In genomic region chr9:18396102-18396728, GRCh38 we compare ENCODE assay signal across 9 cellular contexts.
DNase-seq lines count a peak whose midpoint lies in the region; ATAC-seq, FAIRE-seq and TF ChIP-seq lines count a peak whose summit lies in the region.
"Had no signal": no experiment of that assay in that cellular context is flagged by ENCODE, and none has a peak within 500 bp of the region (broad histone marks: within the 10 kb centered on the region; RNA-seq: fewer than 3 reads in every experiment).

No MANE protein-coding gene starts in this region.

- ATAC-seq in HepG2 = no peak
- no peak for ATAC-seq in GM21619 (IDR thresholded peaks at IDR 0.05; ENCODE audit: unreplicated experiment)

- in situ Hi-C loops in KBM-7 (cut with MboI; ENCODE audit: low pct_unique_long_range_greater_than_20kb, low sequenced_read_pairs) = no loop called here
- in situ Hi-C loops in HepG2 (cut with HindIII; ENCODE audit: extremely low pct_ligation_motif_present, low pct_unique_long_range_greater_than_20kb) = no loop called here

- H3K9ac ChIP-seq in HepG2 (ENCODE audit: insufficient read depth, low read depth, low read length) = no peak overlapping the region

- no peak overlapping the region for H2AFZ ChIP-seq in HepG2 (ENCODE audit: low read length)

- no peaks in the 10 kb centered on the region for H3K79me2 ChIP-seq in HepG2 (ENCODE audit: insufficient read depth, low read length)

- FAIRE-seq in D721Med (lab: Jason Lieb, UNC) = no peak
- FAIRE-seq in TTC549 (lab: Jason Lieb, UNC) = peak; percentile 91
- FAIRE-seq in HepG2 (lab: Jason Lieb, UNC) = no peak

- TF ChIP-seq RAD21 in HepG2 (CRISPR knock-in tag; IDR thresholded peaks at IDR 0.05) = no peak

- H3K4me3 ChIP-seq in HepG2 (replicated peaks in 1 of 3; ENCODE audit: insufficient read depth in 1 of 3, low read depth in 2 of 3, low read length in 3 of 3) (no peak overlapping the region), esophagus muscularis mucosa (no peak overlapping the region)

- H3K27me3 ChIP-seq in HepG2 (ENCODE audit: control insufficient read depth in 1 of 2, insufficient read depth in 2 of 2, low read length in 2 of 2) (no peaks in the 10 kb centered on the region), esophagus muscularis mucosa (no peaks in the 10 kb centered on the region)

- DNase-seq in D721Med (ENCODE audit: insufficient read length, low spot score) (no peak), KBM-7 (peak; percentile 8), HepG2 (ENCODE audit: low spot score) (peak; percentile 1), DMS79 (lab: John Stamatoyannopoulos, UW) (no peak), esophagus muscularis mucosa (ENCODE audit: extremely low spot score) (no peak)
- DNase-seq in activated T-cell treated with anti-CD3 and anti-CD28 coated beads, Interleukin-2, amount 50 U/mL, for 1 hour = no peak
- DNase-seq: amygdala had no signal

- H3K4me1 ChIP-seq in HepG2 (ENCODE audit: insufficient read depth, low read length) (no peaks in the 10 kb centered on the region), esophagus muscularis mucosa (peaks cover 13 to 49% (median 41%) of the 10 kb centered on the region in 4 donors)

- TF ChIP-seq CTCF in D721Med (IDR thresholded peaks at IDR 0.05; ENCODE audit: insufficient read depth, missing control alignments) (peak; percentile 12), HepG2 (CRISPR knock-in tag; IDR thresholded peaks at IDR 0.05) (no peak), esophagus muscularis mucosa (IDR thresholded peaks at IDR 0.05) (peak in 1 of 3 experiments; percentile 5)

- POLR2A ChIA-PET in HepG2 (lab: Yijun Ruan, JAX) = no interaction called here

- CTCF ChIA-PET in HepG2 (lab: Yijun Ruan, JAX; ENCODE audit: low intra/inter-chr PET ratio, low total read pairs) = no interaction called here

- H3K9me3 ChIP-seq in HepG2 (ENCODE audit: low read length) (no peaks in the 10 kb centered on the region), esophagus muscularis mucosa (no peaks in the 10 kb centered on the region)

- intact Hi-C loops in HepG2 (cut with micrococcal nuclease; ENCODE audit: unreplicated experiment) = no loop called here
- intact Hi-C loops in esophagus muscularis mucosa (cut with DNase I) = no loop called here

- H3K27ac ChIP-seq in HepG2 (ENCODE audit: extremely low read length, insufficient read depth, low read length) = no peak overlapping the region
- no peak overlapping the region for H3K27ac ChIP-seq in esophagus muscularis mucosa (replicated peaks in 1 of 4)

- no peak overlapping the region for H3K4me2 ChIP-seq in HepG2 (ENCODE audit: low read depth, low read length)

- TF ChIP-seq POLR2A in HepG2 (IDR thresholded peaks at IDR 0.05; ENCODE audit: insufficient read depth in 1 of 2, low read depth in 2 of 2, low read length in 2 of 2) = no peak
- TF ChIP-seq POLR2A in esophagus muscularis mucosa (IDR thresholded peaks at IDR 0.05; ENCODE audit: low read depth) = no peak

- H4K20me1 ChIP-seq in HepG2 (ENCODE audit: insufficient read depth, low read length) = no peaks in the 10 kb centered on the region

- TF ChIP-seq EP300 in HepG2 (IDR thresholded peaks at IDR 0.05; ENCODE audit: low read depth in 2 of 2, low read length in 2 of 2) (no peak), HepG2 (CRISPR knock-in tag; IDR thresholded peaks at IDR 0.05; ENCODE audit: borderline replicate concordance) (no peak), esophagus muscularis mucosa (IDR thresholded peaks at IDR 0.05) (no peak)

- no TSS peak for BruUV-seq in HepG2 (replicated peaks; lab: Mats Ljungman, UMichigan)

- H3K36me3 ChIP-seq in HepG2 (replicated peaks in 1 of 2; ENCODE audit: control insufficient read depth in 1 of 2, insufficient read depth in 2 of 2, low read length in 2 of 2) (no peaks in the 10 kb centered on the region), esophagus muscularis mucosa (no peaks in the 10 kb centered on the region)

TF ChIP-seq in HepG2, 621 proteins besides CTCF, POLR2A, EP300 and RAD21:
- TF ChIP-seq, protein P1, sequence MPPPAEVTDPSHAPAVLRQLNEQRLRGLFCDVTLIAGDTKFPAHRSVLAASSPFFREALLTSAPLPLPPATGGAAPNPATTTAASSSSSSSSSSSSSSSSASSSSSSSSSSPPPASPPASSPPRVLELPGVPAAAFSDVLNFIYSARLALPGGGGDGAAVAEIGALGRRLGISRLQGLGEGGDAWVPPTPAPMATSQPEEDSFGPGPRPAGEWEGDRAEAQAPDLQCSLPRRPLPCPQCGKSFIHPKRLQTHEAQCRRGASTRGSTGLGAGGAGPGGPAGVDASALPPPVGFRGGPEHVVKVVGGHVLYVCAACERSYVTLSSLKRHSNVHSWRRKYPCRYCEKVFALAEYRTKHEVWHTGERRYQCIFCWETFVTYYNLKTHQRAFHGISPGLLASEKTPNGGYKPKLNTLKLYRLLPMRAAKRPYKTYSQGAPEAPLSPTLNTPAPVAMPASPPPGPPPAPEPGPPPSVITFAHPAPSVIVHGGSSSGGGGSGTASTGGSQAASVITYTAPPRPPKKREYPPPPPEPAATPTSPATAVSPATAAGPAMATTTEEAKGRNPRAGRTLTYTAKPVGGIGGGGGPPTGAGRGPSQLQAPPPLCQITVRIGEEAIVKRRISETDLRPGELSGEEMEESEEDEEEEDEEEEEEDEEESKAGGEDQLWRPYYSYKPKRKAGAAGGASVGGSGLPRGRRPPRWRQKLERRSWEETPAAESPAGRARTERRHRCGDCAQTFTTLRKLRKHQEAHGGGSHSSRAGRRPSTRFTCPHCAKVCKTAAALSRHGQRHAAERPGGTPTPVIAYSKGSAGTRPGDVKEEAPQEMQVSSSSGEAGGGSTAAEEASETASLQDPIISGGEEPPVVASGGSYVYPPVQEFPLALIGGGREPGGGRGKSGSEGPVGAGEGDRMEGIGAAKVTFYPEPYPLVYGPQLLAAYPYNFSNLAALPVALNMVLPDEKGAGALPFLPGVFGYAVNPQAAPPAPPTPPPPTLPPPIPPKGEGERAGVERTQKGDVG (CRISPR knock-in tag; IDR thresholded peaks at IDR 0.05; ENCODE audit: borderline replicate concordance) = no peak
- TF ChIP-seq ZNF33B (CRISPR knock-in tag; IDR thresholded peaks at IDR 0.05) = no peak
- no peak for TF ChIP-seq RBAK (CRISPR knock-in tag; IDR thresholded peaks at IDR 0.05)
- no peak for TF ChIP-seq KLF9 (CRISPR knock-in tag; IDR thresholded peaks at IDR 0.05; ENCODE audit: low read depth)
- no peak for TF ChIP-seq HINFP (CRISPR knock-in tag; IDR thresholded peaks at IDR 0.05; ENCODE audit: low read depth)
- no peak for TF ChIP-seq HNRNPK (IDR thresholded peaks at IDR 0.05; ENCODE audit: low read depth, low read length, poor library complexity, severe bottlenecking)
- TF ChIP-seq HOXA7 (CRISPR knock-in tag; IDR thresholded peaks at IDR 0.05) = no peak
- TF ChIP-seq KDM4B (CRISPR knock-in tag; IDR thresholded peaks at IDR 0.05) = no peak
- no peak for TF ChIP-seq JARID2 (CRISPR knock-in tag; IDR thresholded peaks at IDR 0.05; ENCODE audit: insufficient replicate concordance)
- TF ChIP-seq, protein P2, sequence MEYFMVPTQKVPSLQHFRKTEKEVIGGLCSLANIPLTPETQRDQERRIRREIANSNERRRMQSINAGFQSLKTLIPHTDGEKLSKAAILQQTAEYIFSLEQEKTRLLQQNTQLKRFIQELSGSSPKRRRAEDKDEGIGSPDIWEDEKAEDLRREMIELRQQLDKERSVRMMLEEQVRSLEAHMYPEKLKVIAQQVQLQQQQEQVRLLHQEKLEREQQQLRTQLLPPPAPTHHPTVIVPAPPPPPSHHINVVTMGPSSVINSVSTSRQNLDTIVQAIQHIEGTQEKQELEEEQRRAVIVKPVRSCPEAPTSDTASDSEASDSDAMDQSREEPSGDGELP (IDR thresholded peaks at IDR 0.05; ENCODE audit: borderline replicate concordance, low read depth) = no peak
- no peak for TF ChIP-seq LRRFIP1 (CRISPR knock-in tag; conservative IDR thresholded peaks at IDR 0.05)

Comparison
In these comparisons a context has a peak if more than half of its experiments do, and no peak if none do; other contexts are left out.
1. DNase-seq: peak in KBM-7 (single experiment) and HepG2 (single experiment); none in D721Med (single experiment), DMS79 (single experiment), activated T-cell treated with anti-CD3 and anti-CD28 coated beads, Interleukin-2, amount 50 U/mL, for 1 hour (single experiment) and esophagus muscularis mucosa (single experiment).